ENCODE assay signal across 1 cellular context in the genomic region with DNA sequence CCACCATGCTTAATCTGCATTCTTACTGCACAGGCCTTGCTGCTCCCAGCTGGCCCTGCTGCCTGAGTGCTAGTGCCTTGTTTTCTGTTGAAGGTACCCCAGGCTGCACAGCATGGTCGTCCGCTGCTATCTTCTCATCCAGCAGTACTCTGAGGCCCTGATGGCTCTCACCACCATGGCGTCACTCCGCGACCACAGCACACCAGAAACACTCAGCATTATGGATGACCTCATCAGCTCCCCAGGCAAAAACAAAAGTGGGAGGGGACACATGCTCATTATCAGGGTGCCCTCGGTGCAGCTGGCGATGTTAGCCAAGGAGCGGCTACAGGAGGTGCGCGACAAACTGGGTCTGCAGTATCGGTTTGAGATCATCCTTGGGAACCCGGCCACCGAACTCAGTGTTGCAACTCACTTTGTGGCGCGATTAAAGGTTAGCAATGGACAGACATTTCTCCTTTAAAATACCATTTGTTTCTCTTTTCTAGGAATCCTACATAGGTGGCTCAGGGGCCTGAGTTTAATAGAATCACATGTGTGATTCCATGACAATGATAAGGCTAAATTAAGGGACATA.
TF ChIP-seq lines count a peak whose summit lies in the region.

No MANE protein-coding gene starts in this region.

TF ChIP-seq in GM23338, 12 proteins besides CTCF, POLR2A, EP300 and RAD21 (continued from another document):
- TF ChIP-seq, protein P1, sequence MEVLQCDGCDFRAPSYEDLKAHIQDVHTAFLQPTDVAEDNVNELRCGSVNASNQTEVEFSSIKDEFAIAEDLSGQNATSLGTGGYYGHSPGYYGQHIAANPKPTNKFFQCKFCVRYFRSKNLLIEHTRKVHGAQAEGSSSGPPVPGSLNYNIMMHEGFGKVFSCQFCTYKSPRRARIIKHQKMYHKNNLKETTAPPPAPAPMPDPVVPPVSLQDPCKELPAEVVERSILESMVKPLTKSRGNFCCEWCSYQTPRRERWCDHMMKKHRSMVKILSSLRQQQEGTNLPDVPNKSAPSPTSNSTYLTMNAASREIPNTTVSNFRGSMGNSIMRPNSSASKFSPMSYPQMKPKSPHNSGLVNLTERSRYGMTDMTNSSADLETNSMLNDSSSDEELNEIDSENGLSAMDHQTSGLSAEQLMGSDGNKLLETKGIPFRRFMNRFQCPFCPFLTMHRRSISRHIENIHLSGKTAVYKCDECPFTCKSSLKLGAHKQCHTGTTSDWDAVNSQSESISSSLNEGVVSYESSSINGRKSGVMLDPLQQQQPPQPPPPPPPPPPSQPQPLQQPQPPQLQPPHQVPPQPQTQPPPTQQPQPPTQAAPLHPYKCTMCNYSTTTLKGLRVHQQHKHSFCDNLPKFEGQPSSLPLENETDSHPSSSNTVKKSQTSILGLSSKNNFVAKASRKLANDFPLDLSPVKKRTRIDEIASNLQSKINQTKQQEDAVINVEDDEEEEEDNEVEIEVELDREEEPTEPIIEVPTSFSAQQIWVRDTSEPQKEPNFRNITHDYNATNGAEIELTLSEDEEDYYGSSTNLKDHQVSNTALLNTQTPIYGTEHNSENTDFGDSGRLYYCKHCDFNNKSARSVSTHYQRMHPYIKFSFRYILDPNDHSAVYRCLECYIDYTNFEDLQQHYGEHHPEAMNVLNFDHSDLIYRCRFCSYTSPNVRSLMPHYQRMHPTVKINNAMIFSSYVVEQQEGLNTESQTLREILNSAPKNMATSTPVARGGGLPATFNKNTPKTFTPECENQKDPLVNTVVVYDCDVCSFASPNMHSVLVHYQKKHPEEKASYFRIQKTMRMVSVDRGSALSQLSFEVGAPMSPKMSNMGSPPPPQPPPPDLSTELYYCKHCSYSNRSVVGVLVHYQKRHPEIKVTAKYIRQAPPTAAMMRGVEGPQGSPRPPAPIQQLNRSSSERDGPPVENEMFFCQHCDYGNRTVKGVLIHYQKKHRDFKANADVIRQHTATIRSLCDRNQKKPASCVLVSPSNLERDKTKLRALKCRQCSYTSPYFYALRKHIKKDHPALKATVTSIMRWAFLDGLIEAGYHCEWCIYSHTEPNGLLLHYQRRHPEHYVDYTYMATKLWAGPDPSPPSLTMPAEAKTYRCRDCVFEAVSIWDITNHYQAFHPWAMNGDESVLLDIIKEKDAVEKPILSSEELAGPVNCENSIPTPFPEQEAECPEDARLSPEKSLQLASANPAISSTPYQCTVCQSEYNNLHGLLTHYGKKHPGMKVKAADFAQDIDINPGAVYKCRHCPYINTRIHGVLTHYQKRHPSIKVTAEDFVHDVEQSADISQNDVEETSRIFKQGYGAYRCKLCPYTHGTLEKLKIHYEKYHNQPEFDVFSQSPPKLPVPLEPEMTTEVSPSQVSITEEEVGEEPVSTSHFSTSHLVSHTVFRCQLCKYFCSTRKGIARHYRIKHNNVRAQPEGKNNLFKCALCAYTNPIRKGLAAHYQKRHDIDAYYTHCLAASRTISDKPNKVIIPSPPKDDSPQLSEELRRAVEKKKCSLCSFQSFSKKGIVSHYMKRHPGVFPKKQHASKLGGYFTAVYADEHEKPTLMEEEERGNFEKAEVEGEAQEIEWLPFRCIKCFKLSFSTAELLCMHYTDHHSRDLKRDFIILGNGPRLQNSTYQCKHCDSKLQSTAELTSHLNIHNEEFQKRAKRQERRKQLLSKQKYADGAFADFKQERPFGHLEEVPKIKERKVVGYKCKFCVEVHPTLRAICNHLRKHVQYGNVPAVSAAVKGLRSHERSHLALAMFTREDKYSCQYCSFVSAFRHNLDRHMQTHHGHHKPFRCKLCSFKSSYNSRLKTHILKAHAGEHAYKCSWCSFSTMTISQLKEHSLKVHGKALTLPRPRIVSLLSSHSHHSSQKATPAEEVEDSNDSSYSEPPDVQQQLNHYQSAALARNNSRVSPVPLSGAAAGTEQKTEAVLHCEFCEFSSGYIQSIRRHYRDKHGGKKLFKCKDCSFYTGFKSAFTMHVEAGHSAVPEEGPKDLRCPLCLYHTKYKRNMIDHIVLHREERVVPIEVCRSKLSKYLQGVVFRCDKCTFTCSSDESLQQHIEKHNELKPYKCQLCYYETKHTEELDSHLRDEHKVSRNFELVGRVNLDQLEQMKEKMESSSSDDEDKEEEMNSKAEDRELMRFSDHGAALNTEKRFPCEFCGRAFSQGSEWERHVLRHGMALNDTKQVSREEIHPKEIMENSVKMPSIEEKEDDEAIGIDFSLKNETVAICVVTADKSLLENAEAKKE (CRISPR knock-in tag; IDR thresholded peaks at IDR 0.05), result no peak
- TF ChIP-seq CREB1 (CRISPR knock-in tag; IDR thresholded peaks at IDR 0.05; ENCODE audit: low read depth) (no peak), POLR2AphosphoS5 (IDR thresholded peaks at IDR 0.05; ENCODE audit: low read depth) (no peak), EZH2phosphoT487 (IDR thresholded peaks at IDR 0.05; ENCODE audit: unreplicated experiment) (no peak)
- TF ChIP-seq, protein P2, sequence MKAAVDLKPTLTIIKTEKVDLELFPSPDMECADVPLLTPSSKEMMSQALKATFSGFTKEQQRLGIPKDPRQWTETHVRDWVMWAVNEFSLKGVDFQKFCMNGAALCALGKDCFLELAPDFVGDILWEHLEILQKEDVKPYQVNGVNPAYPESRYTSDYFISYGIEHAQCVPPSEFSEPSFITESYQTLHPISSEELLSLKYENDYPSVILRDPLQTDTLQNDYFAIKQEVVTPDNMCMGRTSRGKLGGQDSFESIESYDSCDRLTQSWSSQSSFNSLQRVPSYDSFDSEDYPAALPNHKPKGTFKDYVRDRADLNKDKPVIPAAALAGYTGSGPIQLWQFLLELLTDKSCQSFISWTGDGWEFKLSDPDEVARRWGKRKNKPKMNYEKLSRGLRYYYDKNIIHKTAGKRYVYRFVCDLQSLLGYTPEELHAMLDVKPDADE (IDR thresholded peaks at IDR 0.05), result no peak
TF ChIP-seq in GM23338: peak in this region for 0.
